Comparison of ENCODE assay signal across 8 cellular contexts in the genomic region with DNA sequence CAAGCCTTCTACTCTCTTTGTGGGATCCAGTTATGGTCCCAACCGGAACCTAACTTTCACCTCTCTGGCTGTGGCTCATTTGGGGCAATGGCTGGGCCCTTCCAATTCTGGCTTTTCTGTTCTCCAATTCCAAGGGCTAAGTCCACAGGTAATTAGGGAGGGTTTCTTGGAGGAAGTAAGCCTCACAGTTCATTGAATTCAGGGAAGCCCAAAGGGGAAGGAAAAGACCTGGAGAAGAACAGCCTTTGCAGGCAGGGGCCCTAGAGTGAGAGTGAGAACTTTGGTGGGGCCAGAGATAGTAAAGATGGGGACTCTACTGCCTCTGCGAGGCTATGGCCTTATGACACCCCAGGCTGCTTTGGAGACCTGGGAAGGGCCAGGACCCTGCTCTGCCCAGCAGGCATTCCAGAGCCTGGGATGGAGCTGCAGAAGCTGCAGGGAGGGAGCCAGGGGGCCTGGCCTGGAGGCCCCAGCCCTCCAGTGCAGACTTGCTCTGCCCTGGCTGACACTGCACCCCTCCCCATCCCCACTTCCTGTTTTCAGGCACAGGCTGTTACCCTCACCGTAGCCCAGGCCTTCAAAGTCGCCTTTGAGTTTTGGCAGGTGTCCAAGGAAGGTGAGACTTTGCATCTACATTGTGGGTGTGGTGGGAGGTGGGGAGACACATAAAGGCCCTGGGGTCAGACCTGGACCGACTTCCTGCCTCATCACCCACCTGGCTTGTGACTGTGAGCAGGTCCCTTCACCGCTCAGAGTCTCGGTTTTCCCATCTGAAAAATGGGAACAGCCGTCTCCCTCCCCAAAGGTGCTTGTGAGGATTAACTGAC. TPM values are rescaled to one million over a fixed set of nuclear protein-coding genes. Genes with fewer than 3 reads are reported as not detected.
DNase-seq lines count a peak whose midpoint lies in the region; ATAC-seq and TF ChIP-seq lines count a peak whose summit lies in the region.

No MANE protein-coding gene starts in this region.

- H3K4me3 ChIP-seq in neutrophil (ENCODE audit: low read depth in 1 of 2, low read length in 1 of 2): no peak overlapping the region
- no peak overlapping the region for H3K4me3 ChIP-seq in brain microvascular endothelial cell (ENCODE audit: low read depth, low read length)
- H3K4me3 ChIP-seq in heart left ventricle: peak overlapping the region in 1 of 12 donors; percentile 41

- no peaks in the 10 kb centered on the region for H3K9me3 ChIP-seq in neutrophil
- H3K9me3 ChIP-seq in heart left ventricle: no peaks in the 10 kb centered on the region

- in situ Hi-C loops in brain microvascular endothelial cell (cut with HindIII; ENCODE audit: low pct_ligation_motif_present, low sequenced_read_pairs): no loop called here

- no peaks in the 10 kb centered on the region for H3K27me3 ChIP-seq in neutrophil
- H3K27me3 ChIP-seq in brain microvascular endothelial cell (replicated peaks): no peaks in the 10 kb centered on the region
- H3K27me3 ChIP-seq in heart left ventricle: no peaks in the 10 kb centered on the region

- TF ChIP-seq CTCF in neutrophil (IDR thresholded peaks at IDR 0.05): no peak
- TF ChIP-seq CTCF in brain microvascular endothelial cell (IDR thresholded peaks at IDR 0.05; ENCODE audit: low read depth, low read length, missing control alignments): no peak
- no peak for TF ChIP-seq CTCF in HFFc6 (IDR thresholded peaks at IDR 0.05)
- TF ChIP-seq CTCF in heart left ventricle (IDR thresholded peaks at IDR 0.05): no peak

- DNase-seq in stimulated activated CD4-positive, alpha-beta T cell treated with anti-CD3 and anti-CD28 coated beads, Interleukin-12 subunit alpha, Interleukin-12 subunit beta, amount 100 ng/mL, for 48 hours (ENCODE audit: low read depth in 2 of 3, low spot score in 1 of 3): peak in 2 of 3 donors; percentile 45 to 56
- no peak for DNase-seq in stimulated activated CD4-positive, alpha-beta T cell treated with anti-CD3 and anti-CD28 coated beads, Interleukin-12 subunit alpha, Interleukin-12 subunit beta, amount 100 ng/mL, for 4 hours
- DNase-seq in NOMO-1 treated with DMSO at 0.1 percent for 48 hours (lab: John Stamatoyannopoulos, UW; ENCODE audit: unreplicated experiment): peak; percentile 53
- no peak for DNase-seq in brain microvascular endothelial cell
- DNase-seq in HFFc6: no peak
- DNase-seq in heart left ventricle: no peak

- ATAC-seq in activated T-helper 17 cell treated with anti-CD3 and anti-CD28 coated beads, Interleukin-2, amount 50 U/mL, for 72 hours (replicated peaks): peak; percentile 74
- no peak for ATAC-seq in heart left ventricle

- WGBS in heart left ventricle, 4 donors: 63 to 77% (median 69%) methylated on average over 6 to 8 of the region's 8 CpGs

- peak overlapping the region; percentile 85 for H3K4me3 Mint-ChIP-seq in activated T-helper 17 cell treated with anti-CD3 and anti-CD28 coated beads, Interleukin-2, amount 50 U/mL, for 72 hours
- H3K4me3 Mint-ChIP-seq in HFFc6: no peak overlapping the region

- intact Hi-C loops in heart left ventricle (cut with DNase I): no loop called here

- H3K36me3 ChIP-seq in neutrophil (peaks cover 28% of the 10 kb centered on the region), brain microvascular endothelial cell (replicated peaks) (peaks cover 6% of the 10 kb centered on the region), heart left ventricle (peaks cover 0 to 64% (median 48%) of the 10 kb centered on the region in 9 donors)

- TF ChIP-seq POLR2A in heart left ventricle (IDR thresholded peaks at IDR 0.05): no peak

- H3K27ac ChIP-seq in neutrophil (peak overlapping the region; percentile 23), brain microvascular endothelial cell (no peak overlapping the region), heart left ventricle (peak overlapping the region in 3 of 12 donors; percentile 8 to 77 (median 32))

- H3K36me3 Mint-ChIP-seq in activated T-helper 17 cell treated with anti-CD3 and anti-CD28 coated beads, Interleukin-2, amount 50 U/mL, for 72 hours (ENCODE audit: low read depth): peaks cover 8% of the 10 kb centered on the region
- H3K36me3 Mint-ChIP-seq in HFFc6 (ENCODE audit: low read depth): no peaks in the 10 kb centered on the region

- peak overlapping the region; percentile 94 for H3K27ac Mint-ChIP-seq in activated T-helper 17 cell treated with anti-CD3 and anti-CD28 coated beads, Interleukin-2, amount 50 U/mL, for 72 hours
- no peak overlapping the region for H3K27ac Mint-ChIP-seq in HFFc6

- H3K4me1 ChIP-seq in neutrophil (ENCODE audit: control insufficient read depth in 1 of 2, insufficient read depth in 1 of 2, low read depth in 1 of 2, low read length in 1 of 2): peaks cover 40 to 50% of the 10 kb centered on the region in 2 experiments
- peaks cover 0 to 58% (median 37%) of the 10 kb centered on the region in 12 donors for H3K4me1 ChIP-seq in heart left ventricle

- peaks cover 45% of the 10 kb centered on the region for H3K4me1 Mint-ChIP-seq in activated T-helper 17 cell treated with anti-CD3 and anti-CD28 coated beads, Interleukin-2, amount 50 U/mL, for 72 hours
- H3K4me1 Mint-ChIP-seq in HFFc6 (ENCODE audit: low read depth): peaks cover 15% of the 10 kb centered on the region

- no peaks in the 10 kb centered on the region for H3K27me3 Mint-ChIP-seq in activated T-helper 17 cell treated with anti-CD3 and anti-CD28 coated beads, Interleukin-2, amount 50 U/mL, for 72 hours
- no peaks in the 10 kb centered on the region; the same call in 1 of the 2 replicates for H3K27me3 Mint-ChIP-seq in HFFc6 (ENCODE audit: insufficient read depth)

- H3K9me3 Mint-ChIP-seq in activated T-helper 17 cell treated with anti-CD3 and anti-CD28 coated beads, Interleukin-2, amount 50 U/mL, for 72 hours: no peaks in the 10 kb centered on the region
- no peaks in the 10 kb centered on the region for H3K9me3 Mint-ChIP-seq in HFFc6

RNA-seq across cellular contexts. Expression of gene LDLRAP1, which starts 18.9 kb away (rescaled TPM):
- 10 to 100 TPM in 1 of 2 donors, 1 to 10 TPM in 1; 6.7 to 10.3 TPM for total RNA-seq in activated T-helper 17 cell treated with anti-CD3 and anti-CD28 coated beads, Interleukin-2, amount 50 U/mL, for 72 hours
- 10 to 100 TPM; 10.4 to 14.1 (median 12.7) TPM for total RNA-seq in HFFc6 (2021; fragmentation: NEBNext Ultra II Directional; extraction: Animal tissue kit (Norgen Biotek cat#: 25700))
- total RNA-seq in heart left ventricle: 10 to 100 TPM in 8 of 9 donors, 1 to 10 TPM in 1; 9.9 to 17.4 (median 13.3) TPM
- polyA plus RNA-seq in heart left ventricle: 10 to 100 TPM in 1 of 2 donors, 1 to 10 TPM in 1; 9.0 to 15.4 TPM

RNA-seq across cellular contexts. Expression of gene MAN1C1, which starts 54.3 kb away (rescaled TPM):
- 1 to 10 TPM; 6.2 to 7.7 TPM for total RNA-seq in activated T-helper 17 cell treated with anti-CD3 and anti-CD28 coated beads, Interleukin-2, amount 50 U/mL, for 72 hours
- under 1 TPM in 3 of 6 experiments, not detected in 3; 0.07 to 0.14 (median 0.08) TPM for total RNA-seq in HFFc6 (2021; fragmentation: NEBNext Ultra II Directional; extraction: Animal tissue kit (Norgen Biotek cat#: 25700))
- 10 to 100 TPM; 10.5 to 25.7 (median 14.8) TPM for total RNA-seq in heart left ventricle
- 10 to 100 TPM in 1 of 2 donors, 1 to 10 TPM in 1; 7.7 to 10.9 TPM for polyA plus RNA-seq in heart left ventricle

Comparison
In these comparisons a context has a peak if more than half of its experiments do, and no peak if none do; other contexts are left out.
1. DNase-seq: peak in stimulated activated CD4-positive, alpha-beta T cell treated with anti-CD3 and anti-CD28 coated beads, Interleukin-12 subunit alpha, Interleukin-12 subunit beta, amount 100 ng/mL, for 48 hours (2 of 3) and NOMO-1 treated with DMSO at 0.1 percent for 48 hours (single experiment); none in stimulated activated CD4-positive, alpha-beta T cell treated with anti-CD3 and anti-CD28 coated beads, Interleukin-12 subunit alpha, Interleukin-12 subunit beta, amount 100 ng/mL, for 4 hours (single experiment), brain microvascular endothelial cell (single experiment), HFFc6 (single experiment) and heart left ventricle (0 of 5).
2. RNA of gene MAN1C1, which starts 54.3 kb away (total RNA-seq): 10.5 to 25.7 TPM in heart left ventricle and 6.2 to 7.7 TPM in activated T-helper 17 cell treated with anti-CD3 and anti-CD28 coated beads, Interleukin-2, amount 50 U/mL, for 72 hours; 0.07 to 0.14 TPM in HFFc6; every median in the first group is over 4 times any median in the second.